ENCODE assay signal across 18 cellular contexts in the genomic region with DNA sequence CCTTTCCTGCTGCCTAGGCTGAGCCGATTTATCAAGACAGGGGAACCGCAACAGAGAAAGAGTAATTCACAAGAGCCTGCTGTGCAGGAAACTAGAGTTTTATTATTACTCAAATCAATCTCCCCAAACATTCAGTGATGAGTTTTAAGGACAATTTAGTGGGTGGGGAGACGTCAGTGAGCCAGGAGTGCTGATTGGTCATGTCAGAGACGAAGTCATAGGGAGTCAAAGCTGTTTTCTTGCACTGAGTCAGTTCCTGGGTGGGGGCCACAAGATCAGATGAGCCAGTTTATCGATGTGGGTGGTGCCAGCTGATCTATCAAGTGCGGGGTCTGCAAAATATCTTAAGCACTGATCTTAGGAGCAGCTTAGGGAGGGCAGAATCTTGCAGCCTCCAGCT. TPM values are rescaled to one million over a fixed set of nuclear protein-coding genes. Genes with fewer than 3 reads are reported as not detected.
DNase-seq lines count a peak whose midpoint lies in the region; ATAC-seq lines count a peak whose summit lies in the region.
"Had no signal": no experiment of that assay in that cellular context is flagged by ENCODE, and none has a peak within 500 bp of the region (broad histone marks: within the 10 kb centered on the region; RNA-seq: fewer than 3 reads in every experiment).

No MANE protein-coding gene starts in this region.

- peak; percentile 40 to 41 for DNase-seq in activated T-cell treated with anti-CD3 and anti-CD28 coated beads, Interleukin-2, amount 50 U/mL, for 48 hours
- no peak for DNase-seq in activated T-cell treated with anti-CD3 and anti-CD28 coated beads for 4 hours
- peak; percentile 13 for DNase-seq in stimulated activated naive CD4-positive, alpha-beta T cell treated with Interleukin-2 at 50 U/mL for 16 hours (lab: John Stamatoyannopoulos, UW)
- DNase-seq in stimulated activated naive CD4-positive, alpha-beta T cell (lab: John Stamatoyannopoulos, UW): no peak
- peak; percentile 34 for DNase-seq in activated CD4-positive, alpha-beta memory T cell treated with anti-CD3 and anti-CD28 coated beads, Interleukin-2, amount 10 ng/mL, durations not matched to agents 7 days and 5 days
- peak; percentile 30 for DNase-seq in stimulated activated CD8-positive, alpha-beta memory T cell treated with anti-CD3 and anti-CD28 coated beads, Interleukin-4, amount 100 ng/mL, for 48 hours
- DNase-seq: Calu3; CD4-positive, alpha-beta T cell; KG1; NCI-H1048; NCI-H146; NCI-H2081; NCI-H510A; NCI-H774; PC-3 had no signal

- peaks cover 9% of the 10 kb centered on the region for H3K36me3 Mint-ChIP-seq in activated CD4-positive, alpha-beta memory T cell treated with anti-CD3 and anti-CD28 coated beads, Interleukin-2, amount 10 ng/mL, durations not matched to agents 7 days and 5 days (ENCODE audit: low read depth)

- CTCF ChIA-PET in activated CD4-positive, alpha-beta memory T cell treated with anti-CD3 and anti-CD28 coated beads, Interleukin-2, amount 10 ng/mL, durations not matched to agents 7 days and 5 days (lab: Charles Lee): no interaction called here

- H3K4me1 Mint-ChIP-seq in activated CD4-positive, alpha-beta memory T cell treated with anti-CD3 and anti-CD28 coated beads, Interleukin-2, amount 10 ng/mL, durations not matched to agents 7 days and 5 days: peaks cover 18% of the 10 kb centered on the region
- H3K4me1 Mint-ChIP-seq: B cell had no signal

- H3K27ac Mint-ChIP-seq in activated CD4-positive, alpha-beta memory T cell treated with anti-CD3 and anti-CD28 coated beads, Interleukin-2, amount 10 ng/mL, durations not matched to agents 7 days and 5 days: peak overlapping the region; percentile 54
- H3K27ac Mint-ChIP-seq: B cell; CD4-positive, alpha-beta T cell had no signal

- ATAC-seq in HG02870 (IDR thresholded peaks at IDR 0.05; ENCODE audit: unreplicated experiment): no peak
- no peak for ATAC-seq in GM18520 (IDR thresholded peaks at IDR 0.05; ENCODE audit: unreplicated experiment)
- ATAC-seq: PC-3 had no signal

- H3K27me3 Mint-ChIP-seq in activated CD4-positive, alpha-beta memory T cell treated with anti-CD3 and anti-CD28 coated beads, Interleukin-2, amount 10 ng/mL, durations not matched to agents 7 days and 5 days: no peaks in the 10 kb centered on the region
- H3K27me3 Mint-ChIP-seq: B cell; CD4-positive, alpha-beta T cell had no signal

- H3K9me3 Mint-ChIP-seq in activated CD4-positive, alpha-beta memory T cell treated with anti-CD3 and anti-CD28 coated beads, Interleukin-2, amount 10 ng/mL, durations not matched to agents 7 days and 5 days: peaks cover 4% of the 10 kb centered on the region
- H3K9me3 Mint-ChIP-seq: CD4-positive, alpha-beta T cell had no signal

- POLR2A ChIA-PET in activated CD4-positive, alpha-beta memory T cell treated with anti-CD3 and anti-CD28 coated beads, Interleukin-2, amount 10 ng/mL, durations not matched to agents 7 days and 5 days (lab: Charles Lee): interaction anchor here (2.7 kb wide), 1 partner anchor 20 kb away, joined by 11 read pairs; the partner anchor contains the start of gene SNX24

- no peak overlapping the region for H3K4me3 Mint-ChIP-seq in activated CD4-positive, alpha-beta memory T cell treated with anti-CD3 and anti-CD28 coated beads, Interleukin-2, amount 10 ng/mL, durations not matched to agents 7 days and 5 days
- H3K4me3 Mint-ChIP-seq: B cell; CD4-positive, alpha-beta T cell had no signal

RNA-seq across cellular contexts. Expression of gene SNX24, which starts 19.0 kb away (rescaled TPM):
- total RNA-seq in activated CD4-positive, alpha-beta memory T cell treated with anti-CD3 and anti-CD28 coated beads, Interleukin-2, amount 10 ng/mL, durations not matched to agents 7 days and 5 days: 1 to 10 TPM; 8.8 to 9.2 TPM

Comparison
In these comparisons a context has a peak if more than half of its experiments do, and no peak if none do; other contexts are left out.
1. DNase-seq: peak in activated T-cell treated with anti-CD3 and anti-CD28 coated beads, Interleukin-2, amount 50 U/mL, for 48 hours (2 of 2), stimulated activated naive CD4-positive, alpha-beta T cell treated with Interleukin-2 at 50 U/mL for 16 hours (single experiment), activated CD4-positive, alpha-beta memory T cell treated with anti-CD3 and anti-CD28 coated beads, Interleukin-2, amount 10 ng/mL, durations not matched to agents 7 days and 5 days (single experiment) and stimulated activated CD8-positive, alpha-beta memory T cell treated with anti-CD3 and anti-CD28 coated beads, Interleukin-4, amount 100 ng/mL, for 48 hours (single experiment); none in activated T-cell treated with anti-CD3 and anti-CD28 coated beads for 4 hours (single experiment) and stimulated activated naive CD4-positive, alpha-beta T cell (0 of 6).